19 cellular contexts compared by ENCODE assay signal in genomic region chr7:150412518-150413247, GRCh38. TPM values are rescaled to one million over a fixed set of nuclear protein-coding genes. Genes with fewer than 3 reads are reported as not detected.
DNase-seq lines count a peak whose midpoint lies in the region; ATAC-seq and TF ChIP-seq lines count a peak whose summit lies in the region.
"Had no signal": no experiment of that assay in that cellular context is flagged by ENCODE, and none has a peak within 500 bp of the region (broad histone marks: within the 10 kb centered on the region; RNA-seq: fewer than 3 reads in every experiment).

No MANE protein-coding gene starts in this region.

- no peak overlapping the region for H3K4me3 ChIP-seq in BLaER1 treated with 17β-estradiol and CSF1 and Interleukin-3, amounts not matched to agents 10 nM and 100 nM
- H3K4me3 ChIP-seq in endodermal cell (ENCODE audit: low read length) (no peak overlapping the region), osteoblast (ENCODE audit: insufficient read depth, low read length) (no peak overlapping the region), MM.1S (ENCODE audit: low read length) (no peak overlapping the region)
- H3K4me3 ChIP-seq: SJSA1 had no signal

- no peak overlapping the region for H2AK5ac ChIP-seq in H9 (ENCODE audit: insufficient read length, low read length)

- H2BK20ac ChIP-seq in H9 (ENCODE audit: low read depth, low read length, poor library complexity, severe bottlenecking) = no peak overlapping the region

- H3K79me2 ChIP-seq in H9 (ENCODE audit: insufficient read depth, low read length) (no peaks in the 10 kb centered on the region), osteoblast (ENCODE audit: insufficient read depth, low read length) (no peaks in the 10 kb centered on the region), MM.1S (ENCODE audit: low read length) (peaks cover 26% of the 10 kb centered on the region)

- H3K4me1 Mint-ChIP-seq in H9 (peaks cover 10 to 23% of the 10 kb centered on the region in 2 experiments), endodermal cell (no peaks in the 10 kb centered on the region)

- peaks cover 0 to 27% (median 0%) of the 10 kb centered on the region in 11 experiments; a peak in 5 of 22 replicates for H4K20me1 ChIP-seq in BLaER1 treated with 17β-estradiol and CSF1 and Interleukin-3, amounts not matched to agents 10 nM and 100 nM
- H4K20me1 ChIP-seq in H9 (ENCODE audit: control insufficient read depth, insufficient read depth, insufficient read length) (no peaks in the 10 kb centered on the region), osteoblast (ENCODE audit: insufficient read depth, low read length) (no peaks in the 10 kb centered on the region), MM.1S (ENCODE audit: insufficient read depth, low read length) (no peaks in the 10 kb centered on the region)

- no peaks in the 10 kb centered on the region for H3K9me2 ChIP-seq in MM.1S (replicated peaks; ENCODE audit: insufficient read depth, low read length)

- H3K14ac ChIP-seq in H9 (ENCODE audit: insufficient read depth, low read length) = no peak overlapping the region

- no peak overlapping the region for H3K4ac ChIP-seq in H9 (ENCODE audit: low read depth, low read length)

- H3K18ac ChIP-seq in H9 (ENCODE audit: insufficient read length, low read depth, low read length) = no peak overlapping the region

- no peak overlapping the region for H3K23ac ChIP-seq in H9 (ENCODE audit: insufficient read length, low read depth, low read length)

- H3K4me2 ChIP-seq in BLaER1 treated with 17β-estradiol and CSF1 and Interleukin-3, amounts not matched to agents 10 nM and 100 nM = peak overlapping the region in 6 of 11 experiments; percentile 47 to 96 (median 76); a peak in 10 of 22 replicates
- H3K4me2 ChIP-seq in H9 (ENCODE audit: insufficient read depth, insufficient read length, low read length) (no peak overlapping the region), osteoblast (ENCODE audit: insufficient read depth, low read length) (no peak overlapping the region), MM.1S (ENCODE audit: low read depth, low read length) (no peak overlapping the region)

- no peak overlapping the region for H3K27ac ChIP-seq in BLaER1 treated with 17β-estradiol and CSF1 and Interleukin-3, amounts not matched to agents 10 nM and 100 nM
- H3K27ac ChIP-seq in H9 (ENCODE audit: insufficient read length, low read depth, low read length) = no peak overlapping the region
- no peak overlapping the region for H3K27ac ChIP-seq in endodermal cell (ENCODE audit: low read depth, low read length)
- no peak overlapping the region for H3K27ac ChIP-seq in osteoblast (ENCODE audit: low read depth, low read length)
- H3K27ac ChIP-seq in MM.1S (ENCODE audit: low read length) = no peak overlapping the region
- H3K27ac ChIP-seq: SJSA1 had no signal

- no peak overlapping the region for H3K56ac ChIP-seq in H9 (ENCODE audit: insufficient read length, low read depth, low read length)

- H2AFZ ChIP-seq in H9 (ENCODE audit: low read length) (no peak overlapping the region), osteoblast (ENCODE audit: low read length) (no peak overlapping the region), MM.1S (ENCODE audit: low read length) (no peak overlapping the region)

- H4K5ac ChIP-seq in H9 (ENCODE audit: insufficient read length, low read depth, low read length) = no peak overlapping the region

- whole genome bisulfite sequencing in H9 (ENCODE audit: extremely low coverage, insufficient read length, low lambda C conversion rate) = no CpG with 5 or more reads among the region's 28 CpGs
- 89 to 95% methylated on average over 21 to 28 of the region's 28 CpGs for WGBS in endodermal cell (ENCODE audit: insufficient coverage in 1 of 2, insufficient read length in 1 of 2), 2 experiments

- no peak overlapping the region for H3K9ac ChIP-seq in BLaER1 treated with 17β-estradiol and CSF1 and Interleukin-3, amounts not matched to agents 10 nM and 100 nM
- H3K9ac ChIP-seq in H9 (ENCODE audit: extremely low read depth, insufficient read length, low read length) (no peak overlapping the region), endodermal cell (ENCODE audit: extremely low read depth, low read length, poor library complexity, severe bottlenecking) (no peak overlapping the region), MM.1S (ENCODE audit: low read length) (no peak overlapping the region)

- no peak overlapping the region for H2BK12ac ChIP-seq in H9 (ENCODE audit: insufficient read length, low read depth, low read length)

- H3K27ac Mint-ChIP-seq in H9 (peak overlapping the region in 1 of 3 experiments; percentile 52; a peak in 2 of 7 replicates), endodermal cell (no peak overlapping the region)

- no peaks in the 10 kb centered on the region; the same call in 1 of the 2 replicates for H3K27me3 Mint-ChIP-seq in H9 (ENCODE audit: low read depth)
- peaks cover 1% of the 10 kb centered on the region for H3K27me3 Mint-ChIP-seq in endodermal cell (ENCODE audit: insufficient read depth)
- H3K27me3 Mint-ChIP-seq: CD8-positive, alpha-beta memory T cell had no signal

- H2BK5ac ChIP-seq in H9 (ENCODE audit: insufficient read length, low read length) = no peak overlapping the region

- H4K8ac ChIP-seq in H9 (replicated peaks; ENCODE audit: insufficient read length, low read depth, low read length) = no peak overlapping the region

- intact Hi-C loops in left colon (cut with DNase I, micrococcal nuclease) = no loop called here

- no peak overlapping the region; a peak in 1 of 5 replicates for H3K4me3 Mint-ChIP-seq in H9
- no peak overlapping the region for H3K4me3 Mint-ChIP-seq in endodermal cell
- H3K4me3 Mint-ChIP-seq: CD8-positive, alpha-beta memory T cell had no signal

- TF ChIP-seq CTCF in H9 (conservative IDR thresholded peaks at IDR 0.05) = no peak
- no peak for TF ChIP-seq CTCF in endodermal cell (conservative IDR thresholded peaks at IDR 0.05)
- TF ChIP-seq CTCF in osteoblast (IDR thresholded peaks at IDR 0.05; ENCODE audit: extremely low read depth, low read depth, low read length) = no peak
- no peak for TF ChIP-seq CTCF in MM.1S (IDR thresholded peaks at IDR 0.05; ENCODE audit: low read length)

- H3K36me3 ChIP-seq in BLaER1 treated with 17β-estradiol and CSF1 and Interleukin-3, amounts not matched to agents 10 nM and 100 nM = peaks cover 0 to 24% (median 11%) of the 10 kb centered on the region in 11 experiments; a peak in 12 of 22 replicates
- H3K36me3 ChIP-seq in endodermal cell (ENCODE audit: control insufficient read depth, insufficient read depth, low read length) (no peaks in the 10 kb centered on the region), osteoblast (ENCODE audit: insufficient read depth, low read length) (no peaks in the 10 kb centered on the region), MM.1S (replicated peaks; ENCODE audit: insufficient read depth, low read length) (peaks cover 6% of the 10 kb centered on the region)
- H3K36me3 ChIP-seq: SJSA1 had no signal

- peaks cover 0 to 14% (median 0%) of the 10 kb centered on the region in 11 experiments; a peak in 3 of 22 replicates for H3K27me3 ChIP-seq in BLaER1 treated with 17β-estradiol and CSF1 and Interleukin-3, amounts not matched to agents 10 nM and 100 nM
- no peaks in the 10 kb centered on the region for H3K27me3 ChIP-seq in H9 (ENCODE audit: insufficient read depth, low read length)
- no peaks in the 10 kb centered on the region for H3K27me3 ChIP-seq in endodermal cell (ENCODE audit: control insufficient read depth, insufficient read depth, low read length, poor library complexity, severe bottlenecking)
- H3K27me3 ChIP-seq in osteoblast (ENCODE audit: insufficient read depth, low read length) = no peaks in the 10 kb centered on the region
- no peaks in the 10 kb centered on the region for H3K27me3 ChIP-seq in MM.1S (replicated peaks; ENCODE audit: insufficient read depth, low read length)
- H3K27me3 ChIP-seq: SJSA1 had no signal

- DNase-seq in H9 (peak; percentile 21), endodermal cell (peak; percentile 38), osteoblast (ENCODE audit: insufficient read length, low spot score, missing footprints) (peak; percentile 68), left colon (no peak), MM.1S (no peak)
- DNase-seq: ACHN; CD8-positive, alpha-beta memory T cell; NCI-H146; NCI-H226; NCI-H69; NK-92 treated with Interleukin-12 subunit alpha and Interleukin-12 subunit beta, amount 100 ng/mL, for 24 hours; OCI-M1; RPMI8226 had no signal

- no peak overlapping the region for H4K91ac ChIP-seq in H9 (ENCODE audit: insufficient read length, low read depth, low read length)

- H3K36me3 Mint-ChIP-seq in H9 (ENCODE audit: insufficient read depth in 1 of 3, low read depth in 3 of 3) = peaks cover 11 to 42% (median 40%) of the 10 kb centered on the region in 3 experiments; a peak in 6 of 7 replicates
- no peaks in the 10 kb centered on the region for H3K36me3 Mint-ChIP-seq in endodermal cell (ENCODE audit: low read depth)

- no peak for ATAC-seq in HG03159 (IDR thresholded peaks at IDR 0.05; ENCODE audit: unreplicated experiment)
- ATAC-seq in left colon = no peak

- no peaks in the 10 kb centered on the region for H3K23me2 ChIP-seq in H9 (ENCODE audit: insufficient read length, low read depth, low read length, poor library complexity, severe bottlenecking)

- H3K9me3 ChIP-seq in BLaER1 treated with 17β-estradiol and CSF1 and Interleukin-3, amounts not matched to agents 10 nM and 100 nM (replicated peaks in 1 of 11) = no peaks in the 10 kb centered on the region
- H3K9me3 ChIP-seq in H9 (ENCODE audit: control insufficient read depth, low read depth, low read length) (no peaks in the 10 kb centered on the region), endodermal cell (ENCODE audit: control insufficient read depth, low read length) (no peaks in the 10 kb centered on the region), osteoblast (ENCODE audit: low read depth, low read length) (no peaks in the 10 kb centered on the region), MM.1S (replicated peaks; ENCODE audit: insufficient read depth, low read length) (no peaks in the 10 kb centered on the region)
- H3K9me3 ChIP-seq: SJSA1 had no signal

- H3F3A ChIP-seq in MM.1S (ENCODE audit: insufficient read depth, low read length) = peaks cover 25% of the 10 kb centered on the region

- no peak overlapping the region for H2BK15ac ChIP-seq in H9 (ENCODE audit: low read depth, low read length)

- no peak overlapping the region for H2BK120ac ChIP-seq in H9 (ENCODE audit: low read depth, low read length, poor library complexity, severe bottlenecking)

- H3K79me1 ChIP-seq in H9 (ENCODE audit: insufficient read depth, low read depth, low read length, poor library complexity, severe bottlenecking) = no peaks in the 10 kb centered on the region

- H3T11ph ChIP-seq in H9 (ENCODE audit: low read length) = no peak overlapping the region

- H3K4me1 ChIP-seq in BLaER1 treated with 17β-estradiol and CSF1 and Interleukin-3, amounts not matched to agents 10 nM and 100 nM = peaks cover 42 to 60% (median 52%) of the 10 kb centered on the region in 10 experiments
- no peaks in the 10 kb centered on the region for H3K4me1 ChIP-seq in H9 (ENCODE audit: insufficient read depth, low read length)
- no peaks in the 10 kb centered on the region for H3K4me1 ChIP-seq in endodermal cell (ENCODE audit: control insufficient read depth, insufficient read depth, low read length)
- no peaks in the 10 kb centered on the region for H3K4me1 ChIP-seq in osteoblast (ENCODE audit: insufficient read depth, low read length)
- H3K4me1 ChIP-seq in MM.1S (ENCODE audit: low read length) = peaks cover 31% of the 10 kb centered on the region
- H3K4me1 ChIP-seq: SJSA1 had no signal

- H3K9me3 Mint-ChIP-seq in H9 (no peaks in the 10 kb centered on the region; a peak in 2 of 5 replicates), endodermal cell (no peaks in the 10 kb centered on the region)
- H3K9me3 Mint-ChIP-seq: CD8-positive, alpha-beta memory T cell had no signal

RNA-seq across cellular contexts. Expression of gene ZNF775, which starts 33.6 kb away (rescaled TPM):
- total RNA-seq in H9 (2021) (9.7 and 10.5 TPM in 2 replicates), endodermal cell (10 to 100 TPM in 1 of 2 donors, 1 to 10 TPM in 1; 10.0 to 11.3 TPM), osteoblast (5.0 and 6.2 TPM in 2 replicates), left colon (1 to 10 TPM; 7.1 to 8.7 TPM)
- 18.8 TPM for polyA plus RNA-seq in endodermal cell (2013, experiment 1 of 2)
- polyA plus RNA-seq in endodermal cell (2013, experiment 2 of 2) = 17.2 TPM

RNA-seq across cellular contexts. Expression of gene GIMAP8, which starts 37.7 kb away (rescaled TPM):
- total RNA-seq in H9 (2021) (not detected in 2 replicates), endodermal cell (not detected), osteoblast (not detected in 2 replicates), left colon (1 to 10 TPM; 2.9 to 5.5 TPM)
- not detected for polyA plus RNA-seq in endodermal cell (2013, experiment 1 of 2)
- polyA plus RNA-seq in endodermal cell (2013, experiment 2 of 2) = not detected
- total RNA-seq: H4, HT-29, IMR-90, SJSA1 had no signal
- polyA plus RNA-seq: IMR-90 had no signal

RNA-seq across cellular contexts. Expression of gene REPIN1, which starts 44.1 kb away (rescaled TPM):
- 105 and 106 TPM in 2 replicates for total RNA-seq in H9 (2021)
- total RNA-seq in endodermal cell = 10 to 100 TPM; 85.4 to 94.4 TPM
- 136 TPM for polyA plus RNA-seq in endodermal cell (2013, experiment 1 of 2)
- 119 TPM for polyA plus RNA-seq in endodermal cell (2013, experiment 2 of 2)
- 53.6 and 57.5 TPM in 2 replicates for total RNA-seq in osteoblast
- 100 to 1,000 TPM; 168 to 209 TPM for total RNA-seq in left colon

Comparison
In these comparisons a context has a peak if more than half of its experiments do, and no peak if none do; other contexts are left out.
1. H3K4me2 ChIP-seq: peak in BLaER1 treated with 17β-estradiol and CSF1 and Interleukin-3, amounts not matched to agents 10 nM and 100 nM (6 of 11); none in H9 (single experiment), osteoblast (single experiment) and MM.1S (single experiment).
2. DNase-seq: peak in H9 (single experiment), endodermal cell (single experiment) and osteoblast (single experiment); none in left colon (0 of 2) and MM.1S (single experiment).